In the genomic region with DNA sequence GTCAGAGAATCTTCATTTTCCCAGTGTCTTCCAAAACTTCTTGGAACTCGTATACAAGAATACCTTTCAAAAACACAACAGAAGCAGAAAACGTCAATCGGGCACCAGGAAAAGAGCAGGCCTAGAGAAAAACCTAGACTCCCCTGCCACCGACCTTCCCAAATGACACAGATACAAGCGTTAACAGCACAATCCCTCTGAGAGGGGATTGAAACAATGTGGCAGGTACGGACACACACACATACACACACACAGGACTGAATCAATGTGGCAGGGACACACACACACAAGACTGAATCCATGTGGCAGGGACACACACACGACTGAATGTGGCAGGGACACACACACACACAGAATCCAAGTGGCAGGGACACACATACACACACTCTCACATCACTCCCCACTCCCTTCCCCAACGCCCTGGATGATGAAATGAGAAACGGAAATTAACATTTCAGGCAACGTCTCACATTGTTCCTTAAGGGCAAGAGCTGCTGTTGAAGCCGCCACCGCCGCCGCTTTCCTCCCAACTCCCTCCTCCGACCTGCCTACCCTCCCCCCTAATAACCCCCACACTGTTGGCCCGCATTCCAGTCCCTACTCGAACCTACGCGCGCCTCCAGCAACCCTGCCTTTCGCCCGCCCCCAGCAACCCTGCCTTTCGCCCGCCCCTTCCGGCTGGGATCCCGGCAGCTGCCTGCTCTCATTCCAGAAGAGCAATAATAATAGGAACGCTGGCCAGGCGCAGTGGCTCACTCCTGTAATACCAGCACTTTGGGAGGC, we compare ENCODE assay signal across 10 cellular contexts.
DNase-seq lines count a peak whose midpoint lies in the region; ATAC-seq lines count a peak whose summit lies in the region.
"Had no signal": no experiment of that assay in that cellular context is flagged by ENCODE, and none has a peak within 500 bp of the region (broad histone marks: within the 10 kb centered on the region; RNA-seq: fewer than 3 reads in every experiment).

No MANE protein-coding gene starts in this region.

- peak overlapping the region; percentile 86 for H3K27ac ChIP-seq in right cardiac atrium (ENCODE audit: low read length)
- peak overlapping the region; percentile 2 for H3K27ac ChIP-seq in substantia nigra (ENCODE audit: low read depth, low read length, poor library complexity, severe bottlenecking)
- H3K27ac ChIP-seq: BLaER1 had no signal

- H3K36me3 Mint-ChIP-seq in T-helper 2 cell treated with Interferon-gamma antibody and Interleukin-4, amounts not matched to agents 5 μg/mL and 100 μg/mL, for 36 hours (ENCODE audit: low read depth): no peaks in the 10 kb centered on the region
- H3K36me3 Mint-ChIP-seq in activated CD4-positive, alpha-beta memory T cell treated with anti-CD3 and anti-CD28 coated beads, Interleukin-2, amount 10 ng/mL, durations not matched to agents 7 days and 5 days (ENCODE audit: low read depth): peaks cover 3% of the 10 kb centered on the region

- intact Hi-C loops in right cardiac atrium (cut with DNase I): no loop called here

- POLR2A ChIA-PET in activated CD4-positive, alpha-beta memory T cell treated with anti-CD3 and anti-CD28 coated beads, Interleukin-2, amount 10 ng/mL, durations not matched to agents 7 days and 5 days (lab: Charles Lee): no interaction called here

- 2% methylated on average over 28 of the region's 28 CpGs for WGBS in right cardiac atrium

- H3K4me3 ChIP-seq in right cardiac atrium (ENCODE audit: low read length) (peak overlapping the region; percentile 98), H7 (ENCODE audit: insufficient read depth, low read depth, low read length) (no peak overlapping the region)
- H3K4me3 ChIP-seq: BLaER1 had no signal

- DNase-seq in T-helper 2 cell treated with Interferon-gamma antibody and Interleukin-4, amounts not matched to agents 5 μg/mL and 100 μg/mL, for 36 hours (ENCODE audit: low spot score): peak; percentile 30
- DNase-seq in T-helper 2 cell: no peak
- peak; percentile 16 for DNase-seq in activated CD4-positive, alpha-beta memory T cell treated with anti-CD3 and anti-CD28 coated beads, Interleukin-2, amount 10 ng/mL, durations not matched to agents 7 days and 5 days
- DNase-seq in right cardiac atrium: peak in 1 of 3 donors; percentile 91
- peak in 28 of 49 donors; percentile 3 to 76 (median 28) for DNase-seq in substantia nigra (lab: John Stamatoyannopoulos, UW)
- DNase-seq in H7: no peak
- DNase-seq in OCI-M2 (lab: John Stamatoyannopoulos, UW; ENCODE audit: unreplicated experiment): no peak

- peaks cover 1% of the 10 kb centered on the region for H3K4me1 ChIP-seq in right cardiac atrium (ENCODE audit: control insufficient read depth, insufficient read depth, low read length)
- H3K4me1 ChIP-seq: BLaER1, Peyer's patch had no signal

- CTCF ChIA-PET in activated CD4-positive, alpha-beta memory T cell treated with anti-CD3 and anti-CD28 coated beads, Interleukin-2, amount 10 ng/mL, durations not matched to agents 7 days and 5 days (lab: Charles Lee): no interaction called here

- ATAC-seq in right cardiac atrium: peak in 1 of 2 donors; percentile 87
- no peak for ATAC-seq in HG02588 (IDR thresholded peaks at IDR 0.05; ENCODE audit: unreplicated experiment)

- H3K27me3 Mint-ChIP-seq in T-helper 2 cell treated with Interferon-gamma antibody and Interleukin-4, amounts not matched to agents 5 μg/mL and 100 μg/mL, for 36 hours (ENCODE audit: low read depth): peaks cover 4% of the 10 kb centered on the region
- peaks cover 11% of the 10 kb centered on the region for H3K27me3 Mint-ChIP-seq in activated CD4-positive, alpha-beta memory T cell treated with anti-CD3 and anti-CD28 coated beads, Interleukin-2, amount 10 ng/mL, durations not matched to agents 7 days and 5 days

- peak overlapping the region; percentile 83 for H3K4me3 Mint-ChIP-seq in T-helper 2 cell treated with Interferon-gamma antibody and Interleukin-4, amounts not matched to agents 5 μg/mL and 100 μg/mL, for 36 hours
- peak overlapping the region; percentile 63 for H3K4me3 Mint-ChIP-seq in activated CD4-positive, alpha-beta memory T cell treated with anti-CD3 and anti-CD28 coated beads, Interleukin-2, amount 10 ng/mL, durations not matched to agents 7 days and 5 days

- H3K27ac Mint-ChIP-seq in T-helper 2 cell treated with Interferon-gamma antibody and Interleukin-4, amounts not matched to agents 5 μg/mL and 100 μg/mL, for 36 hours: peak overlapping the region; percentile 71
- no peak overlapping the region for H3K27ac Mint-ChIP-seq in activated CD4-positive, alpha-beta memory T cell treated with anti-CD3 and anti-CD28 coated beads, Interleukin-2, amount 10 ng/mL, durations not matched to agents 7 days and 5 days

- no peaks in the 10 kb centered on the region for H3K9me3 Mint-ChIP-seq in T-helper 2 cell treated with Interferon-gamma antibody and Interleukin-4, amounts not matched to agents 5 μg/mL and 100 μg/mL, for 36 hours
- no peaks in the 10 kb centered on the region for H3K9me3 Mint-ChIP-seq in activated CD4-positive, alpha-beta memory T cell treated with anti-CD3 and anti-CD28 coated beads, Interleukin-2, amount 10 ng/mL, durations not matched to agents 7 days and 5 days

- no peaks in the 10 kb centered on the region for H3K27me3 ChIP-seq in right cardiac atrium (ENCODE audit: control insufficient read depth, insufficient read depth)
- H3K27me3 ChIP-seq in H7 (ENCODE audit: control insufficient read depth, insufficient read depth, low read length): no peaks in the 10 kb centered on the region
- H3K27me3 ChIP-seq: BLaER1, Peyer's patch had no signal

- peaks cover 11% of the 10 kb centered on the region for H3K4me1 Mint-ChIP-seq in T-helper 2 cell treated with Interferon-gamma antibody and Interleukin-4, amounts not matched to agents 5 μg/mL and 100 μg/mL, for 36 hours (ENCODE audit: low read depth)
- H3K4me1 Mint-ChIP-seq in activated CD4-positive, alpha-beta memory T cell treated with anti-CD3 and anti-CD28 coated beads, Interleukin-2, amount 10 ng/mL, durations not matched to agents 7 days and 5 days: peaks cover 6% of the 10 kb centered on the region

- H3K36me3 ChIP-seq in H7 (replicated peaks; ENCODE audit: control insufficient read depth, insufficient read depth, low read length): no peaks in the 10 kb centered on the region
- H3K36me3 ChIP-seq: BLaER1, Peyer's patch had no signal

- H3K9me3 ChIP-seq in right cardiac atrium (ENCODE audit: control insufficient read depth, low read length): no peaks in the 10 kb centered on the region
- H3K9me3 ChIP-seq: BLaER1, Peyer's patch had no signal

Comparison
In these comparisons a context has a peak if more than half of its experiments do, and no peak if none do; other contexts are left out.
1. DNase-seq: peak in T-helper 2 cell treated with Interferon-gamma antibody and Interleukin-4, amounts not matched to agents 5 μg/mL and 100 μg/mL, for 36 hours (single experiment), activated CD4-positive, alpha-beta memory T cell treated with anti-CD3 and anti-CD28 coated beads, Interleukin-2, amount 10 ng/mL, durations not matched to agents 7 days and 5 days (single experiment) and substantia nigra (28 of 49); none in T-helper 2 cell (0 of 5), H7 (single experiment) and OCI-M2 (single experiment).